In the genomic region with DNA sequence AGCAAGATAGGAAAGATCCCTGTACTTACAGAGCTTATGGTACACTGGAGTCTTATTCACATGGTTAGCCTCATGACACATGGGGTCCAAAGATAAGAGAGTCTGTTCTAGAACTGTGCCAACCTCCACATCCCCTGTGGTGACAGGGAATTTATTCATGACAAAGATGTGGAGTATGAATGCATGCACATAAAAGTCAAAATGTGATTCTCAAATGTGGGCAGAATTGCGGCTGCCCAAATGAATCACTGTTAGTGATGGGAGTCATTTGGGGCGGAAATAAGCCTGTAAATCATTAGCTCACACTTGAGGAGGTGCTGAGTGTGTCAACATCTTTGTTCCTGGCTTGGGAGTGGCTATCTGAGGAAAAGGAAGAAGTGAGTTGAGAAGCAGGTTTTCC, we compare ENCODE assay signal across 12 cellular contexts.
DNase-seq lines count a peak whose midpoint lies in the region; ATAC-seq, FAIRE-seq and TF ChIP-seq lines count a peak whose summit lies in the region.
"Had no signal": no experiment of that assay in that cellular context is flagged by ENCODE, and none has a peak within 500 bp of the region (broad histone marks: within the 10 kb centered on the region; RNA-seq: fewer than 3 reads in every experiment).

No MANE protein-coding gene starts in this region.

- intact Hi-C loops in GM12878 (cut with micrococcal nuclease; ENCODE audit: unreplicated experiment) (no loop called here), Right ventricle myocardium inferior (cut with DNase I) (no loop called here)

- H4K91ac ChIP-seq in mesenchymal stem cell (ENCODE audit: low read length): no peak overlapping the region

- peak; percentile 71 for ATAC-seq in HG03432 (IDR thresholded peaks at IDR 0.05; ENCODE audit: unreplicated experiment)
- ATAC-seq in GM12878: peak; percentile 56
- ATAC-seq in GM18511 (IDR thresholded peaks at IDR 0.05; ENCODE audit: unreplicated experiment): no peak
- no peak for ATAC-seq in Right ventricle myocardium inferior
- ATAC-seq: GM23338 had no signal

- RAD21 ChIA-PET in GM12878 (lab: Charles Lee; ENCODE audit: unreplicated experiment): no interaction called here

- TF ChIP-seq CTCF in GM12878 (IDR thresholded peaks at IDR 0.05 in 2 of 3, conservative IDR thresholded peaks at IDR 0.05 in 1 of 3; ENCODE audit: control insufficient read depth in 2 of 3, extremely low read depth in 1 of 3, insufficient read depth in 1 of 3, low read depth in 3 of 3, low read length in 3 of 3): no peak

- H4K8ac ChIP-seq in mesenchymal stem cell (ENCODE audit: low read length): no peak overlapping the region

- H3K4me2 ChIP-seq in GM12878 (ENCODE audit: control insufficient read depth, insufficient read depth): no peak overlapping the region
- H3K4me2 ChIP-seq in mesenchymal stem cell (ENCODE audit: low read length, poor library complexity, severe bottlenecking): no peak overlapping the region
- H3K4me2 ChIP-seq: GM23338 had no signal

- H2AFZ ChIP-seq in GM12878 (ENCODE audit: control insufficient read depth, low read depth, low read length) (no peak overlapping the region), mesenchymal stem cell (ENCODE audit: low read depth, low read length) (no peak overlapping the region)
- H2AFZ ChIP-seq: GM23338 had no signal

- H3K18ac ChIP-seq in mesenchymal stem cell (ENCODE audit: low read depth in 1 of 2, low read length in 2 of 2): no peak overlapping the region

- H3K4me1 ChIP-seq in GM12878 (ENCODE audit: control insufficient read depth, insufficient read depth, low read length): no peaks in the 10 kb centered on the region
- H3K4me1 ChIP-seq in mesenchymal stem cell (ENCODE audit: control insufficient read depth, insufficient read depth, low read depth, low read length): no peaks in the 10 kb centered on the region
- H3K4me1 ChIP-seq: Caco-2 had no signal

- no peaks in the 10 kb centered on the region for H4K20me1 ChIP-seq in GM12878 (ENCODE audit: control insufficient read depth, insufficient read depth)

- H2BK15ac ChIP-seq in mesenchymal stem cell (ENCODE audit: low read depth, poor library complexity, severe bottlenecking): no peak overlapping the region

- no peak overlapping the region for H3K9ac ChIP-seq in GM12878 (ENCODE audit: control insufficient read depth, insufficient read depth, low read length)
- H3K9ac ChIP-seq in mesenchymal stem cell (ENCODE audit: low read length): no peak overlapping the region

- H3K27me3 ChIP-seq in GM12878 (replicated peaks in 1 of 2; ENCODE audit: control insufficient read depth in 2 of 2, insufficient read depth in 2 of 2, low read length in 1 of 2): no peaks in the 10 kb centered on the region
- no peaks in the 10 kb centered on the region for H3K27me3 ChIP-seq in mesenchymal stem cell (ENCODE audit: control insufficient read depth in 1 of 2, insufficient read depth in 1 of 2, low read length in 2 of 2)

- H3K27ac ChIP-seq in GM12878 (ENCODE audit: control insufficient read depth, insufficient read depth) (no peak overlapping the region), mesenchymal stem cell (ENCODE audit: low read length, poor library complexity, severe bottlenecking) (peak overlapping the region; percentile 82)

- DNase-seq in EL (peak; percentile 86), GM12878 (ENCODE audit: low read depth, low spot score) (no peak), mesenchymal stem cell (peak; percentile 6), Right ventricle myocardium inferior (ENCODE audit: missing footprints) (no peak), DMS 273 (lab: John Stamatoyannopoulos, UW; ENCODE audit: unreplicated experiment) (no peak), NCI-H2171 (lab: John Stamatoyannopoulos, UW) (no peak)
- DNase-seq: NCI-H1436, small intestine had no signal

- H2BK120ac ChIP-seq in mesenchymal stem cell (ENCODE audit: low read depth, low read length): no peak overlapping the region

- SMC1A ChIA-PET in GM12878 (lab: Charles Lee; ENCODE audit: uncharacterized antibody, unreplicated experiment): no interaction called here

- H3K36me3 ChIP-seq in GM12878 (ENCODE audit: control insufficient read depth in 2 of 2, insufficient read depth in 2 of 2, low read length in 1 of 2): no peaks in the 10 kb centered on the region
- no peaks in the 10 kb centered on the region for H3K36me3 ChIP-seq in mesenchymal stem cell (ENCODE audit: control insufficient read depth in 1 of 2, insufficient read depth in 2 of 2, low read depth in 1 of 2, low read length in 2 of 2)

- no peak for TF ChIP-seq POLR2A in GM12878 (IDR thresholded peaks at IDR 0.05; ENCODE audit: low read depth, low read length)

- in situ Hi-C loops in GM12878 (cut with MboI): no loop called here

- TF ChIP-seq EP300 in GM12878 (IDR thresholded peaks at IDR 0.05; ENCODE audit: borderline replicate concordance in 1 of 2, control insufficient read depth in 1 of 2, low read depth in 2 of 2, low read length in 2 of 2): no peak

- H3K9me3 ChIP-seq in GM12878 (replicated peaks; ENCODE audit: control insufficient read depth, insufficient read depth, low read length) (no peaks in the 10 kb centered on the region), mesenchymal stem cell (ENCODE audit: control insufficient read depth, low read length) (no peaks in the 10 kb centered on the region)

- no peaks in the 10 kb centered on the region for H3K79me2 ChIP-seq in GM12878 (ENCODE audit: control insufficient read depth, insufficient read depth, low read length)

- no peak overlapping the region for H2AK5ac ChIP-seq in mesenchymal stem cell (ENCODE audit: low read length, severe bottlenecking)

- no TSS peak for BruUV-seq in GM12878 (replicated peaks; lab: Mats Ljungman, UMichigan)

- CTCF ChIA-PET in GM12878 (lab: Yijun Ruan, JAX): no interaction called here

- no peak for TF ChIP-seq RAD21 in GM12878 (IDR thresholded peaks at IDR 0.05; ENCODE audit: insufficient read depth, low read depth, low read length)

- H3K14ac ChIP-seq in mesenchymal stem cell (ENCODE audit: low read length in 2 of 2): no peak overlapping the region

- POLR2A ChIA-PET in GM12878 (lab: Charles Lee): no interaction called here

- no peak overlapping the region for H2BK12ac ChIP-seq in mesenchymal stem cell (ENCODE audit: low read length in 2 of 2)

- H3K4ac ChIP-seq in mesenchymal stem cell (ENCODE audit: low read depth in 1 of 2, low read length in 2 of 2): no peak overlapping the region

- H3K79me1 ChIP-seq in mesenchymal stem cell (replicated peaks; ENCODE audit: low read length, poor library complexity, severe bottlenecking): no peaks in the 10 kb centered on the region

- no peak overlapping the region for H3K4me3 ChIP-seq in GM12878
- no peak overlapping the region for H3K4me3 ChIP-seq in mesenchymal stem cell (ENCODE audit: insufficient read depth in 1 of 2, low read depth in 1 of 2, low read length in 2 of 2)
- H3K4me3 ChIP-seq: GM23338 had no signal

- no peak overlapping the region for H3K23ac ChIP-seq in mesenchymal stem cell (ENCODE audit: low read length in 2 of 2)

- no peak for FAIRE-seq in GM12878 (lab: Jason Lieb, UNC)
- FAIRE-seq: small intestine had no signal

- WGBS in GM12878 (ENCODE audit: insufficient coverage, insufficient replicate concordance, low lambda C conversion rate, missing lambda C conversion rate): 19% methylated on average over 2 of the region's 2 CpGs
- 65% methylated on average over 2 of the region's 2 CpGs for WGBS in mesenchymal stem cell

- no peak overlapping the region for H2BK5ac ChIP-seq in mesenchymal stem cell (ENCODE audit: low read depth, low read length, poor library complexity, severe bottlenecking)

TF ChIP-seq in GM12878, 131 proteins besides CTCF, POLR2A, EP300 and RAD21:
- TF ChIP-seq FOXK2 (IDR thresholded peaks at IDR 0.05) (no peak), IKZF1 (conservative IDR thresholded peaks at IDR 0.05) (0 out of 2 replicates have a peak, but pooled peaks have one; percentile 17), ETV6 (conservative IDR thresholded peaks at IDR 0.05 in 1 of 2, IDR thresholded peaks at IDR 0.05 in 1 of 2; ENCODE audit: borderline replicate concordance in 1 of 2, low read depth in 1 of 2) (no peak)
- TF ChIP-seq, protein P1, sequence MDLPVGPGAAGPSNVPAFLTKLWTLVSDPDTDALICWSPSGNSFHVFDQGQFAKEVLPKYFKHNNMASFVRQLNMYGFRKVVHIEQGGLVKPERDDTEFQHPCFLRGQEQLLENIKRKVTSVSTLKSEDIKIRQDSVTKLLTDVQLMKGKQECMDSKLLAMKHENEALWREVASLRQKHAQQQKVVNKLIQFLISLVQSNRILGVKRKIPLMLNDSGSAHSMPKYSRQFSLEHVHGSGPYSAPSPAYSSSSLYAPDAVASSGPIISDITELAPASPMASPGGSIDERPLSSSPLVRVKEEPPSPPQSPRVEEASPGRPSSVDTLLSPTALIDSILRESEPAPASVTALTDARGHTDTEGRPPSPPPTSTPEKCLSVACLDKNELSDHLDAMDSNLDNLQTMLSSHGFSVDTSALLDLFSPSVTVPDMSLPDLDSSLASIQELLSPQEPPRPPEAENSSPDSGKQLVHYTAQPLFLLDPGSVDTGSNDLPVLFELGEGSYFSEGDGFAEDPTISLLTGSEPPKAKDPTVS (IDR thresholded peaks at IDR 0.05; ENCODE audit: low read depth, low read length): no peak

Comparison
In these comparisons a context has a peak if more than half of its experiments do, and no peak if none do; other contexts are left out.
1. DNase-seq: peak in EL (single experiment) and mesenchymal stem cell (single experiment); none in GM12878 (single experiment), Right ventricle myocardium inferior (single experiment), DMS 273 (single experiment) and NCI-H2171 (single experiment).
2. ATAC-seq: peak in HG03432 (single experiment) and GM12878 (single experiment); none in GM18511 (single experiment) and Right ventricle myocardium inferior (single experiment).